In the genomic region with DNA sequence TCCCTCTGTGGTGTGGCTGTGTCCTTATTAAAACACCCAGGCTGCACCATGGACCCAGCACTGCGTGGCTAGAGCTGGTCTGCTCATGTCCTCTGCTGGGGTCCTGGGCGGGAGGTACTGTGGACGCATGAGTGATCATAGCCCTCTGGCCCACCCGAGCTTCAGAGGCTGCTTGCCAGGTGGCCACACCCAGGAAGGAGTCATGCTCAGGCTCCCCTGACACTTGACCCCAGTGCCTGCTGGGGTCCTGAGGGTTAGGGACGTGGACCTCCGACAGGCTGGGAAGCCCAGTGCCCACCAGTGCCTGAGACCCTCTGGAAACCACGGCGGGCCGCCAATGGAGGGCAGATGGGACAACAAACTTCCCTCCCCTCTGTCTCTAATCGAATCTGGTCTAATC, we compare ENCODE assay signal across 22 cellular contexts.
A peak's percentile ranks its signal among the peaks of the same experiment; 100 is the strongest.
DNase-seq lines count a peak whose midpoint lies in the region; ATAC-seq, FAIRE-seq and TF ChIP-seq lines count a peak whose summit lies in the region.
"Had no signal": no experiment of that assay in that cellular context is flagged by ENCODE, and none has a peak within 500 bp of the region (broad histone marks: within the 10 kb centered on the region; RNA-seq: fewer than 3 reads in every experiment).

No MANE protein-coding gene starts in this region.

- TF ChIP-seq EP300 in HepG2 (IDR thresholded peaks at IDR 0.05; ENCODE audit: low read depth in 2 of 2, low read length in 2 of 2) (no peak), HepG2 (CRISPR knock-in tag; IDR thresholded peaks at IDR 0.05; ENCODE audit: borderline replicate concordance) (no peak), suprapubic skin (IDR thresholded peaks at IDR 0.05) (no peak)

- H3K27ac ChIP-seq in right lobe of liver (no peak overlapping the region), HepG2 (ENCODE audit: extremely low read length, insufficient read depth, low read length) (no peak overlapping the region), neuronal stem cell (replicated peaks; ENCODE audit: low read length) (no peak overlapping the region), suprapubic skin (no peak overlapping the region)
- H3K27ac ChIP-seq: BLaER1, GM23248, SJCRH30 had no signal

- H3K9me3 ChIP-seq in right lobe of liver (no peaks in the 10 kb centered on the region), HepG2 (ENCODE audit: low read length) (no peaks in the 10 kb centered on the region), neuronal stem cell (replicated peaks in 1 of 2; ENCODE audit: control insufficient read depth in 2 of 2, insufficient read depth in 1 of 2, low read depth in 1 of 2, low read length in 2 of 2) (peaks cover 0 to 6% of the 10 kb centered on the region in 2 donors), suprapubic skin (no peaks in the 10 kb centered on the region)
- H3K9me3 ChIP-seq: BLaER1, MG63, SJCRH30 had no signal

- H2BK5ac ChIP-seq in neuronal stem cell (ENCODE audit: low read length), result no peak overlapping the region

- H4K91ac ChIP-seq in neuronal stem cell (ENCODE audit: low read depth, low read length, poor library complexity), result no peak overlapping the region

- ATAC-seq in right lobe of liver, result no peak
- no peak for ATAC-seq in HepG2
- peak; percentile 14 for ATAC-seq in activated naive CD8-positive, alpha-beta T cell treated with anti-CD3 and anti-CD28 coated beads, Interleukin-2, amount 50 U/mL, for 24 hours
- ATAC-seq in HG02763 (IDR thresholded peaks at IDR 0.05; ENCODE audit: unreplicated experiment), result no peak
- ATAC-seq in HG03175 (IDR thresholded peaks at IDR 0.05; ENCODE audit: unreplicated experiment), result no peak
- ATAC-seq in HG02973 (IDR thresholded peaks at IDR 0.05; ENCODE audit: unreplicated experiment), result no peak
- ATAC-seq: CD8-positive, alpha-beta T cell; PC-3 had no signal

- 0% methylated on average over 1 of the region's 10 CpGs for whole genome bisulfite sequencing in right lobe of liver (ENCODE audit: insufficient coverage, low coverage, low lambda C conversion rate, missing lambda C conversion rate)
- WGBS in HepG2 (ENCODE audit: low lambda C conversion rate), result 63% methylated on average over 6 of the region's 10 CpGs
- WGBS in neuronal stem cell (ENCODE audit: extremely low coverage in 2 of 2, insufficient read length in 2 of 2, insufficient replicate concordance in 1 of 2), 2 donors, result no CpG with 5 or more reads among the region's 10 CpGs
- 88% methylated on average over 10 of the region's 10 CpGs for WGBS in suprapubic skin

- H3K27me3 Mint-ChIP-seq in activated naive CD8-positive, alpha-beta T cell treated with anti-CD3 and anti-CD28 coated beads, Interleukin-2, amount 50 U/mL, for 24 hours, result no peaks in the 10 kb centered on the region

- H3K4ac ChIP-seq in neuronal stem cell (ENCODE audit: low read length), result no peak overlapping the region

- H3K9ac ChIP-seq in HepG2 (ENCODE audit: insufficient read depth, low read depth, low read length) (no peak overlapping the region), neuronal stem cell (ENCODE audit: low read depth, low read length, poor library complexity) (no peak overlapping the region)
- H3K9ac ChIP-seq: BLaER1, GM23248 had no signal

- no peak for FAIRE-seq in HepG2 (lab: Jason Lieb, UNC)

- no peak for TF ChIP-seq POLR2A in right lobe of liver (IDR thresholded peaks at IDR 0.05)
- no peak for TF ChIP-seq POLR2A in HepG2 (IDR thresholded peaks at IDR 0.05; ENCODE audit: insufficient read depth in 1 of 2, low read depth in 2 of 2, low read length in 2 of 2)
- TF ChIP-seq POLR2A in suprapubic skin (IDR thresholded peaks at IDR 0.05), result no peak

- H3K4me2 ChIP-seq in HepG2 (ENCODE audit: low read depth, low read length) (no peak overlapping the region), neuronal stem cell (ENCODE audit: insufficient read depth, low read length, poor library complexity, severe bottlenecking) (no peak overlapping the region)
- H3K4me2 ChIP-seq: BLaER1 had no signal

- no peak overlapping the region for H3K14ac ChIP-seq in neuronal stem cell (ENCODE audit: low read length)

- H2BK15ac ChIP-seq in neuronal stem cell (ENCODE audit: low read length), result peak overlapping the region; percentile 94

- H2AK5ac ChIP-seq in neuronal stem cell (ENCODE audit: low read depth, low read length), result no peak overlapping the region

- no peak overlapping the region for H4K8ac ChIP-seq in neuronal stem cell (ENCODE audit: low read depth, low read length)

- no peaks in the 10 kb centered on the region for H3K79me2 ChIP-seq in HepG2 (ENCODE audit: insufficient read depth, low read length)

- intact Hi-C loops in right lobe of liver (cut with DNase I), result no loop called here
- intact Hi-C loops in HepG2 (cut with micrococcal nuclease; ENCODE audit: unreplicated experiment), result loop anchor here (5.0 kb wide), 1 partner anchor 63 kb away; no protein-coding TSS in a partner anchor

- in situ Hi-C loops in HepG2 (cut with HindIII; ENCODE audit: extremely low pct_ligation_motif_present, low pct_unique_long_range_greater_than_20kb), result no loop called here

- no peak for TF ChIP-seq CTCF in right lobe of liver (IDR thresholded peaks at IDR 0.05)
- TF ChIP-seq CTCF in HepG2 (CRISPR knock-in tag; IDR thresholded peaks at IDR 0.05), result no peak
- no peak for TF ChIP-seq CTCF in suprapubic skin (IDR thresholded peaks at IDR 0.05)

- DNase-seq in right lobe of liver (peak in 2 of 3 donors; percentile 8 to 49), HepG2 (ENCODE audit: low spot score) (no peak), neuronal stem cell (ENCODE audit: low spot score) (no peak), suprapubic skin (ENCODE audit: low spot score in 2 of 2) (peak; percentile 43 to 60)
- no peak for DNase-seq in activated naive CD8-positive, alpha-beta T cell treated with anti-CD3 and anti-CD28 coated beads, Interleukin-2, amount 50 U/mL, for 24 hours
- DNase-seq: Calu3; CD8-positive, alpha-beta T cell; GF-D8; GM23248; Karpas-422; MG63; NCI-H1092; NCI-H1436 treated with DMSO at 0.1 percent for 48 hours; NCI-H2029; NCI-H526; PC-3; RPMI8226; SJCRH30 had no signal

- H3K4me1 ChIP-seq in right lobe of liver (no peaks in the 10 kb centered on the region), HepG2 (ENCODE audit: insufficient read depth, low read length) (peaks cover 29% of the 10 kb centered on the region), neuronal stem cell (ENCODE audit: control insufficient read depth in 2 of 2, insufficient read depth in 1 of 2, low read depth in 1 of 2, low read length in 2 of 2) (peaks cover 22 to 30% of the 10 kb centered on the region in 2 donors), suprapubic skin (peaks cover 22% of the 10 kb centered on the region)

- no peaks in the 10 kb centered on the region for H3K36me3 Mint-ChIP-seq in activated naive CD8-positive, alpha-beta T cell treated with anti-CD3 and anti-CD28 coated beads, Interleukin-2, amount 50 U/mL, for 24 hours (ENCODE audit: low read depth)
- H3K36me3 Mint-ChIP-seq: CD8-positive, alpha-beta T cell had no signal

- peak overlapping the region; percentile 79 for H3K18ac ChIP-seq in neuronal stem cell (ENCODE audit: low read length)

- POLR2A ChIA-PET in HepG2 (lab: Yijun Ruan, JAX), result no interaction called here

- H3K4me1 Mint-ChIP-seq in activated naive CD8-positive, alpha-beta T cell treated with anti-CD3 and anti-CD28 coated beads, Interleukin-2, amount 50 U/mL, for 24 hours, result no peaks in the 10 kb centered on the region

- H3K36me3 ChIP-seq in right lobe of liver (no peaks in the 10 kb centered on the region), HepG2 (replicated peaks in 1 of 2; ENCODE audit: control insufficient read depth in 1 of 2, insufficient read depth in 2 of 2, low read length in 2 of 2) (no peaks in the 10 kb centered on the region), neuronal stem cell (replicated peaks in 1 of 2; ENCODE audit: control insufficient read depth in 2 of 2, insufficient read depth in 2 of 2, low read length in 2 of 2) (no peaks in the 10 kb centered on the region), suprapubic skin (no peaks in the 10 kb centered on the region)
- H3K36me3 ChIP-seq: BLaER1, MG63, SJCRH30 had no signal

- H3K9me3 Mint-ChIP-seq in activated naive CD8-positive, alpha-beta T cell treated with anti-CD3 and anti-CD28 coated beads, Interleukin-2, amount 50 U/mL, for 24 hours, result no peaks in the 10 kb centered on the region
- H3K9me3 Mint-ChIP-seq: CD8-positive, alpha-beta T cell had no signal

- no peak for TF ChIP-seq RAD21 in HepG2 (CRISPR knock-in tag; IDR thresholded peaks at IDR 0.05)

- BruUV-seq in HepG2 (replicated peaks; lab: Mats Ljungman, UMichigan), result no TSS peak

- H2AFZ ChIP-seq in HepG2 (ENCODE audit: low read length) (no peak overlapping the region), neuronal stem cell (ENCODE audit: low read length) (no peak overlapping the region)
- H2AFZ ChIP-seq: GM23248 had no signal

- H3K27ac Mint-ChIP-seq in activated naive CD8-positive, alpha-beta T cell treated with anti-CD3 and anti-CD28 coated beads, Interleukin-2, amount 50 U/mL, for 24 hours, result no peak overlapping the region
- H3K27ac Mint-ChIP-seq: CD8-positive, alpha-beta T cell had no signal

- no peaks in the 10 kb centered on the region for H3K79me1 ChIP-seq in neuronal stem cell (ENCODE audit: low read depth, low read length)

- H3K27me3 ChIP-seq in right lobe of liver (no peaks in the 10 kb centered on the region), HepG2 (ENCODE audit: control insufficient read depth in 1 of 2, insufficient read depth in 2 of 2, low read length in 2 of 2) (no peaks in the 10 kb centered on the region; a peak in 2 of 5 replicates), neuronal stem cell (ENCODE audit: control insufficient read depth in 3 of 3, insufficient read depth in 3 of 3, low read depth in 1 of 3, low read length in 3 of 3) (no peaks in the 10 kb centered on the region), suprapubic skin (no peaks in the 10 kb centered on the region)
- H3K27me3 ChIP-seq: BLaER1, MG63, SJCRH30 had no signal

- CTCF ChIA-PET in HepG2 (lab: Yijun Ruan, JAX; ENCODE audit: low intra/inter-chr PET ratio, low total read pairs), result no interaction called here

- H2BK120ac ChIP-seq in neuronal stem cell (ENCODE audit: low read depth, low read length), result no peak overlapping the region

- H3K4me3 Mint-ChIP-seq in activated naive CD8-positive, alpha-beta T cell treated with anti-CD3 and anti-CD28 coated beads, Interleukin-2, amount 50 U/mL, for 24 hours, result no peak overlapping the region
- H3K4me3 Mint-ChIP-seq: CD8-positive, alpha-beta T cell had no signal

- no peak overlapping the region for H3K23ac ChIP-seq in neuronal stem cell (ENCODE audit: low read depth, low read length, poor library complexity)

- H2BK12ac ChIP-seq in neuronal stem cell (ENCODE audit: low read length), result peak overlapping the region; percentile 28

- no peaks in the 10 kb centered on the region for H4K20me1 ChIP-seq in HepG2 (ENCODE audit: insufficient read depth, low read length)
- H4K20me1 ChIP-seq: BLaER1 had no signal

- no peak overlapping the region for H3K4me3 ChIP-seq in right lobe of liver
- no peak overlapping the region for H3K4me3 ChIP-seq in HepG2 (replicated peaks in 1 of 3; ENCODE audit: insufficient read depth in 1 of 3, low read depth in 2 of 3, low read length in 3 of 3)
- no peak overlapping the region for H3K4me3 ChIP-seq in neuronal stem cell (ENCODE audit: low read length in 2 of 2)
- no peak overlapping the region for H3K4me3 ChIP-seq in suprapubic skin
- H3K4me3 ChIP-seq: BLaER1, GM23248, MG63, SJCRH30 had no signal

TF ChIP-seq in HepG2, 621 proteins besides CTCF, POLR2A, EP300 and RAD21 (continues in another document):
- no peak for TF ChIP-seq ZBTB1 (CRISPR knock-in tag; IDR thresholded peaks at IDR 0.05; ENCODE audit: borderline replicate concordance)

Comparison
In these comparisons a context has a peak if more than half of its experiments do, and no peak if none do; other contexts are left out.
1. DNase-seq: peak in right lobe of liver (2 of 3) and suprapubic skin (2 of 2); none in HepG2 (single experiment), activated naive CD8-positive, alpha-beta T cell treated with anti-CD3 and anti-CD28 coated beads, Interleukin-2, amount 50 U/mL, for 24 hours (single experiment) and neuronal stem cell (single experiment).